Comparison of ENCODE assay signal across 1 cellular context in the genomic region with DNA sequence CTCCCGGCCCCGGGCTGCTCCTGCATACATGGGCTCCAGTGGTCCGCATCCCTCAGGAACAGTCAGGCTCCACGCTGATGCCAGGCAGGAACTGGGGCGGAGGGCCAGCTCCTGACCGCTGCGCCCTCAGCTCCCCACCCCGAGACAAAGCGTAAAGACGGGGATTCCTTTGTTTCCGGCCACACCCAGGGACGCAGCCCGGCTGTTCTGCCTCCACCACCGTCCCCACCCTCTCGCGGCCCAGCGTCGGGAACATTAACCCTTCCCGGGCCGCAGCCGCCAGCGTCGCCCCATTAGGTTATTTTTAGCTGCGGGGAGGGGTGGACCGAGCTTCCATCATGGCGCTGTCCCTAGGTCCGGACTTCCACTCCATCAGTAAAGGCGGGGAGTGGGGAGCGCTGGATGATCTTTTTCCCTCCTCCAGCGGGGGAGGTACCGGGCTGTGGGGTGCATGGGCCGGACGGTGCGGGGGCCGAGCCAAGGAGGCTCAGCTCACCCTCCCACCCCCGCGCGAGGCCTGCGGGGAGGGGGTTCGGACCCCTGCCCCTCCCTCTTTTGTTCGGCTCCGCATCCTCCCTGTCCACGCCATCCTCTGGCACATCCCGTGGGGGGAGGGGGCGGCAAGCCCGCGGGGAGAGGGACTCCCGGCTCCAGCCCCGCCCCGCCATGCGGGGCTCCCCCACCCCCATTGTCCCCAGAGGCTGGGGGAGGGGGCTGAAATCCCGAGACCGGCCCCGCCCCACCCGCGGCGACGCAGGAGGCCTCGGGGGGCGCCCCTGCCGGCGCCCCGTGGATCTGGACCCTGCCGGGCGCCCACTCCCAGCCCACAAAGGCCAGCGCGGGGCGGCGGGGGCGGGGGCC.
TF ChIP-seq lines count a peak whose summit lies in the region.

No MANE protein-coding gene starts in this region.

TF ChIP-seq in HEK293, 187 proteins besides CTCF, POLR2A, EP300 and RAD21 (continued from another document):
- TF ChIP-seq, protein P1, sequence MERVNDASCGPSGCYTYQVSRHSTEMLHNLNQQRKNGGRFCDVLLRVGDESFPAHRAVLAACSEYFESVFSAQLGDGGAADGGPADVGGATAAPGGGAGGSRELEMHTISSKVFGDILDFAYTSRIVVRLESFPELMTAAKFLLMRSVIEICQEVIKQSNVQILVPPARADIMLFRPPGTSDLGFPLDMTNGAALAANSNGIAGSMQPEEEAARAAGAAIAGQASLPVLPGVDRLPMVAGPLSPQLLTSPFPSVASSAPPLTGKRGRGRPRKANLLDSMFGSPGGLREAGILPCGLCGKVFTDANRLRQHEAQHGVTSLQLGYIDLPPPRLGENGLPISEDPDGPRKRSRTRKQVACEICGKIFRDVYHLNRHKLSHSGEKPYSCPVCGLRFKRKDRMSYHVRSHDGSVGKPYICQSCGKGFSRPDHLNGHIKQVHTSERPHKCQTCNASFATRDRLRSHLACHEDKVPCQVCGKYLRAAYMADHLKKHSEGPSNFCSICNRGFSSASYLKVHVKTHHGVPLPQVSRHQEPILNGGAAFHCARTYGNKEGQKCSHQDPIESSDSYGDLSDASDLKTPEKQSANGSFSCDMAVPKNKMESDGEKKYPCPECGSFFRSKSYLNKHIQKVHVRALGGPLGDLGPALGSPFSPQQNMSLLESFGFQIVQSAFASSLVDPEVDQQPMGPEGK (tag by site-specific recombination; IDR thresholded peaks at IDR 0.05), result peak; percentile 47
- TF ChIP-seq GLIS2 (tag by site-specific recombination; IDR thresholded peaks at IDR 0.05), result peak; percentile 83
- no peak for TF ChIP-seq ZNF549 (tag by site-specific recombination; IDR thresholded peaks at IDR 0.05)
- TF ChIP-seq, protein P2, sequence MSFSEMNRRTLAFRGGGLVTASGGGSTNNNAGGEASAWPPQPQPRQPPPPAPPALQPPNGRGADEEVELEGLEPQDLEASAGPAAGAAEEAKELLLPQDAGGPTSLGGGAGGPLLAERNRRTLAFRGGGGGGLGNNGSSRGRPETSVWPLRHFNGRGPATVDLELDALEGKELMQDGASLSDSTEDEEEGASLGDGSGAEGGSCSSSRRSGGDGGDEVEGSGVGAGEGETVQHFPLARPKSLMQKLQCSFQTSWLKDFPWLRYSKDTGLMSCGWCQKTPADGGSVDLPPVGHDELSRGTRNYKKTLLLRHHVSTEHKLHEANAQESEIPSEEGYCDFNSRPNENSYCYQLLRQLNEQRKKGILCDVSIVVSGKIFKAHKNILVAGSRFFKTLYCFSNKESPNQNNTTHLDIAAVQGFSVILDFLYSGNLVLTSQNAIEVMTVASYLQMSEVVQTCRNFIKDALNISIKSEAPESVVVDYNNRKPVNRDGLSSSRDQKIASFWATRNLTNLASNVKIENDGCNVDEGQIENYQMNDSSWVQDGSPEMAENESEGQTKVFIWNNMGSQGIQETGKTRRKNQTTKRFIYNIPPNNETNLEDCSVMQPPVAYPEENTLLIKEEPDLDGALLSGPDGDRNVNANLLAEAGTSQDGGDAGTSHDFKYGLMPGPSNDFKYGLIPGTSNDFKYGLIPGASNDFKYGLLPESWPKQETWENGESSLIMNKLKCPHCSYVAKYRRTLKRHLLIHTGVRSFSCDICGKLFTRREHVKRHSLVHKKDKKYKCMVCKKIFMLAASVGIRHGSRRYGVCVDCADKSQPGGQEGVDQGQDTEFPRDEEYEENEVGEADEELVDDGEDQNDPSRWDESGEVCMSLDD (tag by site-specific recombination; IDR thresholded peaks at IDR 0.05), result peak; percentile 45; the same call in 1 of the 2 replicates
- TF ChIP-seq, protein P3, sequence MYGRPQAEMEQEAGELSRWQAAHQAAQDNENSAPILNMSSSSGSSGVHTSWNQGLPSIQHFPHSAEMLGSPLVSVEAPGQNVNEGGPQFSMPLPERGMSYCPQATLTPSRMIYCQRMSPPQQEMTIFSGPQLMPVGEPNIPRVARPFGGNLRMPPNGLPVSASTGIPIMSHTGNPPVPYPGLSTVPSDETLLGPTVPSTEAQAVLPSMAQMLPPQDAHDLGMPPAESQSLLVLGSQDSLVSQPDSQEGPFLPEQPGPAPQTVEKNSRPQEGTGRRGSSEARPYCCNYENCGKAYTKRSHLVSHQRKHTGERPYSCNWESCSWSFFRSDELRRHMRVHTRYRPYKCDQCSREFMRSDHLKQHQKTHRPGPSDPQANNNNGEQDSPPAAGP (tag by site-specific recombination; IDR thresholded peaks at IDR 0.05), result peak; percentile 82
- TF ChIP-seq KLF7 (tag by site-specific recombination; IDR thresholded peaks at IDR 0.05; ENCODE audit: borderline replicate concordance), result 0 out of 2 replicates have a peak, but pooled peaks have one; percentile 30
- TF ChIP-seq SP2 (tag by site-specific recombination; IDR thresholded peaks at IDR 0.05), result peak; percentile 80
- peak; percentile 77; the same call in 1 of the 2 replicates for TF ChIP-seq ZBTB20 (tag by site-specific recombination; IDR thresholded peaks at IDR 0.05)
